Comparison of ENCODE assay signal across 15 cellular contexts in genomic region chr2:105111365-105112150, GRCh38.
DNase-seq lines count a peak whose midpoint lies in the region; ATAC-seq and TF ChIP-seq lines count a peak whose summit lies in the region.
"Had no signal": no experiment of that assay in that cellular context is flagged by ENCODE, and none has a peak within 500 bp of the region (broad histone marks: within the 10 kb centered on the region; RNA-seq: fewer than 3 reads in every experiment).

No MANE protein-coding gene starts in this region.

- 88 to 91% (median 90%) methylated on average over 15 of the region's 15 CpGs for WGBS in spleen, 5 donors

- no peaks in the 10 kb centered on the region for H3K79me2 ChIP-seq in KMS-11 (ENCODE audit: insufficient read depth, low read depth)

- H3K4me3 Mint-ChIP-seq in T-helper 17 cell, result no peak overlapping the region
- H3K4me3 Mint-ChIP-seq: B cell; CD8-positive, alpha-beta T cell; H9 had no signal

- H3K4me1 ChIP-seq in KMS-11 (ENCODE audit: low read depth, poor library complexity, severe bottlenecking), result peaks cover 45% of the 10 kb centered on the region
- peaks cover 0 to 7% (median 0%) of the 10 kb centered on the region in 6 donors for H3K4me1 ChIP-seq in spleen

- H3K9ac ChIP-seq in KMS-11, result peak overlapping the region; percentile 52
- H3K9ac ChIP-seq: BLaER1 treated with 17β-estradiol and CSF1 and Interleukin-3, amounts not matched to agents 10 nM and 100 nM had no signal

- H2AFZ ChIP-seq in KMS-11 (ENCODE audit: low read depth), result peak overlapping the region; percentile 28; the same call in 1 of the 2 replicates

- H3K27me3 ChIP-seq in KMS-11 (ENCODE audit: insufficient read depth, low read depth) (no peaks in the 10 kb centered on the region), spleen (replicated peaks in 1 of 7) (no peaks in the 10 kb centered on the region)
- H3K27me3 ChIP-seq: BLaER1 treated with 17β-estradiol and CSF1 and Interleukin-3, amounts not matched to agents 10 nM and 100 nM had no signal

- DNase-seq in T-helper 17 cell, result no peak
- DNase-seq in left kidney (ENCODE audit: low read depth, low spot score), result peak; percentile 47
- DNase-seq in spleen, result peak; percentile 67
- no peak for DNase-seq in NCI-H2029 treated with DMSO at 0.1 percent for 48 hours (lab: John Stamatoyannopoulos, UW)
- DNase-seq in cerebellum (ENCODE audit: low spot score), result no peak
- no peak for DNase-seq in activated CD4-positive, alpha-beta T cell treated with anti-CD3 and anti-CD28 coated beads, Interleukin-2, amount 50 U/mL, for 1 hour
- no peak for DNase-seq in activated CD8-positive, alpha-beta memory T cell treated with anti-CD3 and anti-CD28 coated beads for 24 hours
- DNase-seq: Calu3; CD8-positive, alpha-beta T cell; DMS79 treated with DMSO at 0.1 percent for 48 hours; GF-D8; H9 had no signal

- H3K4me2 ChIP-seq in KMS-11, result peak overlapping the region; percentile 68
- H3K4me2 ChIP-seq: BLaER1 treated with 17β-estradiol and CSF1 and Interleukin-3, amounts not matched to agents 10 nM and 100 nM had no signal

- peaks cover 9% of the 10 kb centered on the region for H3K4me1 Mint-ChIP-seq in T-helper 17 cell
- H3K4me1 Mint-ChIP-seq: B cell had no signal

- H3K27me3 Mint-ChIP-seq in T-helper 17 cell, result no peaks in the 10 kb centered on the region
- H3K27me3 Mint-ChIP-seq: B cell had no signal

- TF ChIP-seq CTCF in KMS-11 (conservative IDR thresholded peaks at IDR 0.05; ENCODE audit: low read depth, low read length), result no peak
- no peak for TF ChIP-seq CTCF in spleen (IDR thresholded peaks at IDR 0.05 in 8 of 11, conservative IDR thresholded peaks at IDR 0.05 in 3 of 11)

- no peak overlapping the region for H3K4me3 ChIP-seq in KMS-11 (IDR thresholded peaks at IDR 0.05; ENCODE audit: insufficient read depth, low read depth, low read length)
- no peak overlapping the region for H3K4me3 ChIP-seq in spleen
- H3K4me3 ChIP-seq: BLaER1 treated with 17β-estradiol and CSF1 and Interleukin-3, amounts not matched to agents 10 nM and 100 nM had no signal

- no peak for TF ChIP-seq POLR2A in spleen (IDR thresholded peaks at IDR 0.05)

- no peaks in the 10 kb centered on the region for H4K20me1 ChIP-seq in KMS-11 (ENCODE audit: insufficient read depth)

- no peak for ATAC-seq in T-helper 17 cell
- ATAC-seq: CD8-positive, alpha-beta T cell had no signal

- H3K36me3 ChIP-seq in KMS-11 (ENCODE audit: insufficient read depth) (no peaks in the 10 kb centered on the region), spleen (peaks cover 0 to 15% (median 0%) of the 10 kb centered on the region in 6 donors)

- H3K27ac Mint-ChIP-seq in T-helper 17 cell, result peak overlapping the region; percentile 34
- H3K27ac Mint-ChIP-seq: B cell; CD8-positive, alpha-beta T cell had no signal

- H3K27ac ChIP-seq in KMS-11 (peak overlapping the region; percentile 90), spleen (no peak overlapping the region)
- H3K27ac ChIP-seq: BLaER1 treated with 17β-estradiol and CSF1 and Interleukin-3, amounts not matched to agents 10 nM and 100 nM had no signal

- peaks cover 2% of the 10 kb centered on the region for H3K36me3 Mint-ChIP-seq in T-helper 17 cell (ENCODE audit: low read depth)

- H3K9me3 ChIP-seq in T-helper 17 cell (ENCODE audit: control insufficient read depth, low read length, poor library complexity, severe bottlenecking) (no peaks in the 10 kb centered on the region), spleen (no peaks in the 10 kb centered on the region)
- H3K9me3 ChIP-seq: BLaER1 treated with 17β-estradiol and CSF1 and Interleukin-3, amounts not matched to agents 10 nM and 100 nM had no signal

- intact Hi-C loops in spleen (cut with DNase I; ENCODE audit: low total_unique reads), result loop anchor here (10.0 kb wide), 1 partner anchor 183 kb away; no protein-coding TSS in a partner anchor

Comparison
In these comparisons a context has a peak if more than half of its experiments do, and no peak if none do; other contexts are left out.
1. DNase-seq: peak in left kidney (single experiment) and spleen (single experiment); none in T-helper 17 cell (0 of 3), NCI-H2029 treated with DMSO at 0.1 percent for 48 hours (single experiment), cerebellum (single experiment), activated CD4-positive, alpha-beta T cell treated with anti-CD3 and anti-CD28 coated beads, Interleukin-2, amount 50 U/mL, for 1 hour (single experiment) and activated CD8-positive, alpha-beta memory T cell treated with anti-CD3 and anti-CD28 coated beads for 24 hours (single experiment).